23 cellular contexts compared by ENCODE assay signal in the genomic region with DNA sequence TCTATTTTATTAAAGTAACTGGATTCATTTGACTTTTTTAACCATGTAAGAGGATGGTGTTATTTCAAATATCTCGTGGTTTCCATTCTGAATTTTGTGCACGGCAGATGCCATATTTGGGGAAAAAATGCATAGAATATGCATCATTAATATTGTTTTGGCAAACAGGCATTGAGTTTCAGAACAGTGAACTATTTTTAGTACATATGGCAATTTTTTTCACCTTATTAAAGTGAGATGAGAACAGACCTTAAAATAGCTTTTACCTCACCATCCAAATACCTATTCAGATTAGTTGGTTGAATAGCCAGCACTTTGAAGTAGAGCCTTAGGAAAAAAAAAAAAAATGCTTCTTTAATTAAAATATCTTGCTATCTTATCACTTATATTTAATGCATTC.
DNase-seq lines count a peak whose midpoint lies in the region; ATAC-seq, FAIRE-seq and TF ChIP-seq lines count a peak whose summit lies in the region.
"Had no signal": no experiment of that assay in that cellular context is flagged by ENCODE, and none has a peak within 500 bp of the region (broad histone marks: within the 10 kb centered on the region; RNA-seq: fewer than 3 reads in every experiment).

No MANE protein-coding gene starts in this region.

- H3K36me3 ChIP-seq in MM.1S (replicated peaks; ENCODE audit: insufficient read depth, low read length) (no peaks in the 10 kb centered on the region), tibial artery (peaks cover 0 to 8% (median 0%) of the 10 kb centered on the region in 3 donors), BE2C (no peaks in the 10 kb centered on the region)

- H3F3A ChIP-seq in MM.1S (ENCODE audit: insufficient read depth, low read length), result no peaks in the 10 kb centered on the region

- intact Hi-C loops in tibial artery (cut with DNase I; ENCODE audit: low total_unique reads), result no loop called here

- H3K4me1 ChIP-seq in MM.1S (ENCODE audit: low read length) (no peaks in the 10 kb centered on the region), tibial artery (peaks cover 0 to 47% (median 10%) of the 10 kb centered on the region in 4 donors), BE2C (no peaks in the 10 kb centered on the region)
- H3K4me1 ChIP-seq: foreskin keratinocyte had no signal

- DNase-seq in MM.1S (peak; percentile 43), fibroblast of peridontal ligament (ENCODE audit: extremely low read depth) (peak; percentile 35), myocyte (ENCODE audit: low read depth) (peak; percentile 67), tibial artery (no peak), GM12891 (ENCODE audit: insufficient read length, low spot score) (no peak), ureter (ENCODE audit: low spot score) (no peak), BE2C (no peak)
- DNase-seq: activated CD4-positive, CD25-positive, alpha-beta regulatory T cell; activated CD8-positive, alpha-beta T cell treated with anti-CD3 and anti-CD28 coated beads, Interleukin-2, amount 10 ng/mL, durations not matched to agents 7 days and 5 days; activated naive CD8-positive, alpha-beta T cell treated with anti-CD3 and anti-CD28 coated beads, Interleukin-2, amount 10 ng/mL, durations not matched to agents 7 days and 5 days; activated T-cell treated with anti-CD3 and anti-CD28 coated beads, Interleukin-2, amount 50 U/mL, for 72 hours; central memory CD4-positive, alpha-beta T cell; foreskin keratinocyte; GDM1; NCI-H1436 treated with DMSO at 0.1 percent for 48 hours; NCI-H2171; occipital lobe; stimulated activated CD4-positive, alpha-beta T cell treated with anti-CD3 and anti-CD28 coated beads, Interleukin-4, amount 100 ng/mL, for 24 hours; substantia nigra had no signal

- no peak overlapping the region for H3K27ac ChIP-seq in MM.1S (ENCODE audit: low read length)
- H3K27ac ChIP-seq in tibial artery, result peak overlapping the region; percentile 80 to 82
- H3K27ac ChIP-seq: foreskin keratinocyte, SJSA1 had no signal

- FAIRE-seq in GM12891 (lab: Jason Lieb, UNC), result no peak
- FAIRE-seq: GM12878 had no signal

- H3K27me3 ChIP-seq in MM.1S (replicated peaks; ENCODE audit: insufficient read depth, low read length) (no peaks in the 10 kb centered on the region), tibial artery (no peaks in the 10 kb centered on the region), BE2C (no peaks in the 10 kb centered on the region)
- H3K27me3 ChIP-seq: foreskin keratinocyte, SJSA1 had no signal

- no peaks in the 10 kb centered on the region for H3K9me2 ChIP-seq in MM.1S (replicated peaks; ENCODE audit: insufficient read depth, low read length)

- TF ChIP-seq CTCF in MM.1S (IDR thresholded peaks at IDR 0.05; ENCODE audit: low read length), result no peak
- TF ChIP-seq CTCF in tibial artery (IDR thresholded peaks at IDR 0.05), result no peak
- no peak for TF ChIP-seq CTCF in BE2C (IDR thresholded peaks at IDR 0.05; ENCODE audit: low read depth, low read length)

- H3K79me2 ChIP-seq in MM.1S (ENCODE audit: low read length), result no peaks in the 10 kb centered on the region

- H3K9ac ChIP-seq in MM.1S (ENCODE audit: low read length), result no peak overlapping the region

- ATAC-seq in GM18861 (IDR thresholded peaks at IDR 0.05; ENCODE audit: unreplicated experiment), result no peak
- ATAC-seq: activated CD8-positive, alpha-beta T cell treated with anti-CD3 and anti-CD28 coated beads, Interleukin-2, amount 10 ng/mL, durations not matched to agents 7 days and 5 days; activated T-cell treated with anti-CD3 and anti-CD28 coated beads, Interleukin-2, amount 50 U/mL, for 72 hours; foreskin keratinocyte; GM12878 had no signal

- H2AFZ ChIP-seq in MM.1S (ENCODE audit: low read length), result no peak overlapping the region

- TF ChIP-seq POLR2A in GM12891 (IDR thresholded peaks at IDR 0.05; ENCODE audit: low read depth, low read length), result no peak

- H3K9me3 ChIP-seq in MM.1S (replicated peaks; ENCODE audit: insufficient read depth, low read length), result no peaks in the 10 kb centered on the region
- no peaks in the 10 kb centered on the region for H3K9me3 ChIP-seq in tibial artery
- no peaks in the 10 kb centered on the region for H3K9me3 ChIP-seq in BE2C
- H3K9me3 ChIP-seq: SJSA1 had no signal

- no peak overlapping the region for H3K4me2 ChIP-seq in MM.1S (ENCODE audit: low read depth, low read length)
- H3K4me2 ChIP-seq: smooth muscle cell had no signal

- H4K20me1 ChIP-seq in MM.1S (ENCODE audit: insufficient read depth, low read length), result no peaks in the 10 kb centered on the region

- H3K4me3 ChIP-seq in MM.1S (ENCODE audit: low read length) (no peak overlapping the region), tibial artery (peak overlapping the region; percentile 50 to 57), BE2C (ENCODE audit: low read depth, low read length) (no peak overlapping the region)
- H3K4me3 ChIP-seq: GM12878, SJSA1, smooth muscle cell had no signal

TF ChIP-seq in GM12891, 5 proteins besides CTCF, POLR2A, EP300 and RAD21:
- no peak for TF ChIP-seq POU2F2 (IDR thresholded peaks at IDR 0.05; ENCODE audit: low read depth, low read length)
- no peak for TF ChIP-seq PAX5 (IDR thresholded peaks at IDR 0.05; ENCODE audit: insufficient read depth, low read length, severe bottlenecking)
- no peak for TF ChIP-seq SPI1 (IDR thresholded peaks at IDR 0.05; ENCODE audit: low read depth, low read length)
- no peak for TF ChIP-seq POLR2AphosphoS5 (IDR thresholded peaks at IDR 0.05; ENCODE audit: low read depth, low read length)
- no peak for TF ChIP-seq TAF1 (IDR thresholded peaks at IDR 0.05; ENCODE audit: low read depth, low read length)

Comparison
In these comparisons a context has a peak if more than half of its experiments do, and no peak if none do; other contexts are left out.
1. DNase-seq: peak in MM.1S (single experiment), fibroblast of peridontal ligament (single experiment) and myocyte (single experiment); none in tibial artery (0 of 2), GM12891 (single experiment), ureter (single experiment) and BE2C (single experiment).
2. H3K4me3 ChIP-seq: peak in tibial artery (2 of 2); none in MM.1S (single experiment) and BE2C (single experiment).